In genomic region chr1:187878883-187879282, GRCh38 we compare ENCODE assay signal across 19 cellular contexts.
"Had no signal": no experiment of that assay in that cellular context is flagged by ENCODE, and none has a peak within 500 bp of the region (broad histone marks: within the 10 kb centered on the region; RNA-seq: fewer than 3 reads in every experiment).

No MANE protein-coding gene starts in this region.

- H3K4me3 Mint-ChIP-seq: activated CD4-positive, alpha-beta memory T cell treated with anti-CD3 and anti-CD28 coated beads, Interleukin-2, amount 10 ng/mL, durations not matched to agents 7 days and 5 days; activated CD4-positive, alpha-beta T cell treated with anti-CD3 and anti-CD28 coated beads, Interleukin-2, amount 10 ng/mL, durations not matched to agents 24 days and 14 days; activated naive CD4-positive, alpha-beta T cell treated with anti-CD3 and anti-CD28 coated beads, Interleukin-2, amount 10 ng/mL, durations not matched to agents 7 days and 5 days; activated T-cell treated with anti-CD3 and anti-CD28 coated beads, Interleukin-2, amount 50 U/mL, for 72 hours; naive thymus-derived CD8-positive, alpha-beta T cell had no signal

- H3K4me3 ChIP-seq: colonic mucosa, dorsolateral prefrontal cortex, esophagus muscularis mucosa, left ventricle myocardium inferior, pancreas, upper lobe of left lung had no signal

- H3K27ac Mint-ChIP-seq: activated CD4-positive, alpha-beta memory T cell treated with anti-CD3 and anti-CD28 coated beads, Interleukin-2, amount 10 ng/mL, durations not matched to agents 7 days and 5 days; activated CD4-positive, alpha-beta T cell treated with anti-CD3 and anti-CD28 coated beads, Interleukin-2, amount 10 ng/mL, durations not matched to agents 24 days and 14 days; activated naive CD4-positive, alpha-beta T cell treated with anti-CD3 and anti-CD28 coated beads, Interleukin-2, amount 10 ng/mL, durations not matched to agents 7 days and 5 days; activated T-cell treated with anti-CD3 and anti-CD28 coated beads, Interleukin-2, amount 50 U/mL, for 72 hours; naive thymus-derived CD8-positive, alpha-beta T cell had no signal

- H3K9me3 ChIP-seq: colonic mucosa, esophagus muscularis mucosa, left ventricle myocardium inferior, neutrophil, pancreas, upper lobe of left lung had no signal

- DNase-seq: activated CD4-positive, alpha-beta memory T cell treated with anti-CD3 and anti-CD28 coated beads, Interleukin-2, amount 10 ng/mL, durations not matched to agents 7 days and 5 days; activated CD4-positive, alpha-beta T cell treated with anti-CD3 and anti-CD28 coated beads, Interleukin-2, amount 10 ng/mL, durations not matched to agents 24 days and 14 days; activated effector memory CD4-positive, alpha-beta T cell treated with Interleukin-2 at 50 U/mL for 16 hours; activated naive CD4-positive, alpha-beta T cell treated with anti-CD3 and anti-CD28 coated beads, Interleukin-2, amount 10 ng/mL, durations not matched to agents 7 days and 5 days; activated T-cell treated with anti-CD3 and anti-CD28 coated beads, Interleukin-2, amount 50 U/mL, for 72 hours; amygdala; colonic mucosa; dorsolateral prefrontal cortex; hypothalamus; left ventricle myocardium inferior; naive thymus-derived CD8-positive, alpha-beta T cell; pancreas; right cardiac atrium; stimulated activated CD4-positive, alpha-beta T cell treated with anti-CD3 and anti-CD28 coated beads, Interleukin-4, amount 100 ng/mL, for 4 hours; stimulated activated naive CD8-positive, alpha-beta T cell treated with anti-CD3 and anti-CD28 coated beads, Interleukin-15, Interleukin-2, amounts not matched to agents 100 U/mL and 50 U/mL, for 24 hours; upper lobe of left lung had no signal

- H3K27me3 ChIP-seq: colonic mucosa, esophagus muscularis mucosa, neutrophil, pancreas, upper lobe of left lung had no signal

- H3K36me3 Mint-ChIP-seq: activated naive CD4-positive, alpha-beta T cell treated with anti-CD3 and anti-CD28 coated beads, Interleukin-2, amount 10 ng/mL, durations not matched to agents 7 days and 5 days; naive thymus-derived CD8-positive, alpha-beta T cell had no signal

- H3K4me1 ChIP-seq: colonic mucosa, esophagus muscularis mucosa, left ventricle myocardium inferior, pancreas, upper lobe of left lung had no signal

- H3K36me3 ChIP-seq: colonic mucosa, esophagus muscularis mucosa, left ventricle myocardium inferior, neutrophil, pancreas, upper lobe of left lung had no signal

- ATAC-seq: activated CD4-positive, CD25-positive, alpha-beta regulatory T cell treated with anti-CD3 and anti-CD28 coated beads, Interleukin-2, amount 50 U/mL, for 24 hours; activated T-cell treated with anti-CD3 and anti-CD28 coated beads, Interleukin-2, amount 50 U/mL, for 72 hours; naive thymus-derived CD8-positive, alpha-beta T cell; pancreas; right cardiac atrium; stimulated activated naive CD8-positive, alpha-beta T cell treated with anti-CD3 and anti-CD28 coated beads, Interleukin-15, Interleukin-2, amounts not matched to agents 100 U/mL and 50 U/mL, for 24 hours had no signal

- H3K4me1 Mint-ChIP-seq: activated CD4-positive, alpha-beta memory T cell treated with anti-CD3 and anti-CD28 coated beads, Interleukin-2, amount 10 ng/mL, durations not matched to agents 7 days and 5 days; activated CD4-positive, alpha-beta T cell treated with anti-CD3 and anti-CD28 coated beads, Interleukin-2, amount 10 ng/mL, durations not matched to agents 24 days and 14 days; activated naive CD4-positive, alpha-beta T cell treated with anti-CD3 and anti-CD28 coated beads, Interleukin-2, amount 10 ng/mL, durations not matched to agents 7 days and 5 days; naive thymus-derived CD8-positive, alpha-beta T cell had no signal

- H3K27me3 Mint-ChIP-seq: activated CD4-positive, alpha-beta memory T cell treated with anti-CD3 and anti-CD28 coated beads, Interleukin-2, amount 10 ng/mL, durations not matched to agents 7 days and 5 days; activated CD4-positive, alpha-beta T cell treated with anti-CD3 and anti-CD28 coated beads, Interleukin-2, amount 10 ng/mL, durations not matched to agents 24 days and 14 days; activated naive CD4-positive, alpha-beta T cell treated with anti-CD3 and anti-CD28 coated beads, Interleukin-2, amount 10 ng/mL, durations not matched to agents 7 days and 5 days; naive thymus-derived CD8-positive, alpha-beta T cell had no signal

- H3K27ac ChIP-seq: colonic mucosa, dorsolateral prefrontal cortex, esophagus muscularis mucosa, left ventricle myocardium inferior, neutrophil, pancreas, upper lobe of left lung had no signal
